1 cellular context compared by ENCODE assay signal in genomic region chr1:48082271-48082925, GRCh38.
TF ChIP-seq lines count a peak whose summit lies in the region.

No MANE protein-coding gene starts in this region.

TF ChIP-seq in HEK293, 187 proteins besides CTCF, POLR2A, EP300 and RAD21 (continued from another document and continues in another):
- TF ChIP-seq, protein P1, sequence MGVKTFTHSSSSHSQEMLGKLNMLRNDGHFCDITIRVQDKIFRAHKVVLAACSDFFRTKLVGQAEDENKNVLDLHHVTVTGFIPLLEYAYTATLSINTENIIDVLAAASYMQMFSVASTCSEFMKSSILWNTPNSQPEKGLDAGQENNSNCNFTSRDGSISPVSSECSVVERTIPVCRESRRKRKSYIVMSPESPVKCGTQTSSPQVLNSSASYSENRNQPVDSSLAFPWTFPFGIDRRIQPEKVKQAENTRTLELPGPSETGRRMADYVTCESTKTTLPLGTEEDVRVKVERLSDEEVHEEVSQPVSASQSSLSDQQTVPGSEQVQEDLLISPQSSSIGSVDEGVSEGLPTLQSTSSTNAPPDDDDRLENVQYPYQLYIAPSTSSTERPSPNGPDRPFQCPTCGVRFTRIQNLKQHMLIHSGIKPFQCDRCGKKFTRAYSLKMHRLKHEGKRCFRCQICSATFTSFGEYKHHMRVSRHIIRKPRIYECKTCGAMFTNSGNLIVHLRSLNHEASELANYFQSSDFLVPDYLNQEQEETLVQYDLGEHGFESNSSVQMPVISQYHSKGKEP (tag by site-specific recombination; IDR thresholded peaks at IDR 0.05): 0 out of 2 replicates have a peak, but pooled peaks have one; percentile 59
- TF ChIP-seq ZNF184 (tag by site-specific recombination; IDR thresholded peaks at IDR 0.05) (no peak), ZEB2 (tag by site-specific recombination; IDR thresholded peaks at IDR 0.05) (peak; percentile 79), ZNF791 (tag by site-specific recombination; IDR thresholded peaks at IDR 0.05) (no peak), ZNF175 (tag by site-specific recombination; IDR thresholded peaks at IDR 0.05) (no peak), ZNF571 (tag by site-specific recombination; IDR thresholded peaks at IDR 0.05) (no peak), ZNF600 (tag by site-specific recombination; IDR thresholded peaks at IDR 0.05) (peak; percentile 74), FEZF1 (tag by site-specific recombination; IDR thresholded peaks at IDR 0.05) (peak; percentile 77; the same call in 1 of the 2 replicates), HOXA7 (CRISPR knock-in tag; IDR thresholded peaks at IDR 0.05; ENCODE audit: borderline replicate concordance) (no peak), PRDM4 (tag by site-specific recombination; IDR thresholded peaks at IDR 0.05) (peak; percentile 12), ZNF302 (tag by site-specific recombination; IDR thresholded peaks at IDR 0.05; ENCODE audit: low read depth) (no peak), ZNF433 (tag by site-specific recombination; IDR thresholded peaks at IDR 0.05; ENCODE audit: low read depth) (no peak), ZSCAN23 (tag by site-specific recombination; IDR thresholded peaks at IDR 0.05) (no peak), ZNF391 (tag by site-specific recombination; IDR thresholded peaks at IDR 0.05; ENCODE audit: borderline replicate concordance, low read depth) (no peak), ZNF561 (tag by site-specific recombination; IDR thresholded peaks at IDR 0.05; ENCODE audit: borderline replicate concordance) (no peak), ZNF555 (tag by site-specific recombination; conservative IDR thresholded peaks at IDR 0.05) (no peak), OVOL3 (tag by site-specific recombination; IDR thresholded peaks at IDR 0.05) (0 out of 2 replicates have a peak, but pooled peaks have one; percentile 25), ZNF2 (tag by site-specific recombination; IDR thresholded peaks at IDR 0.05) (no peak), ZNF280C (tag by site-specific recombination; IDR thresholded peaks at IDR 0.05) (no peak), ZNF324 (tag by site-specific recombination; IDR thresholded peaks at IDR 0.05) (no peak), SETDB1 (IDR thresholded peaks at IDR 0.05; ENCODE audit: insufficient read length, low read length) (no peak), EGR2 (tag by site-specific recombination; IDR thresholded peaks at IDR 0.05; ENCODE audit: low read depth) (no peak), ZBTB20 (tag by site-specific recombination; IDR thresholded peaks at IDR 0.05) (no peak), ZFP3 (tag by site-specific recombination; IDR thresholded peaks at IDR 0.05; ENCODE audit: low read depth) (no peak), ZNF792 (tag by site-specific recombination; IDR thresholded peaks at IDR 0.05) (no peak), ZNF560 (tag by site-specific recombination; IDR thresholded peaks at IDR 0.05; ENCODE audit: borderline replicate concordance) (no peak), ZNF292 (tag by site-specific recombination; IDR thresholded peaks at IDR 0.05; ENCODE audit: borderline replicate concordance, low read depth) (no peak), ZNF514 (tag by site-specific recombination; IDR thresholded peaks at IDR 0.05) (no peak), ZNF202 (tag by site-specific recombination; IDR thresholded peaks at IDR 0.05; ENCODE audit: borderline replicate concordance) (no peak), KLF8 (tag by site-specific recombination; IDR thresholded peaks at IDR 0.05) (no peak), INSM2 (tag by site-specific recombination; IDR thresholded peaks at IDR 0.05) (no peak), PATZ1 (tag by site-specific recombination; IDR thresholded peaks at IDR 0.05) (no peak), ZNF529 (tag by site-specific recombination; IDR thresholded peaks at IDR 0.05; ENCODE audit: insufficient replicate concordance) (no peak), ZNF843 (tag by site-specific recombination; IDR thresholded peaks at IDR 0.05) (peak; percentile 75), RBAK (tag by site-specific recombination; IDR thresholded peaks at IDR 0.05) (no peak), SCRT2 (tag by site-specific recombination; IDR thresholded peaks at IDR 0.05) (no peak), ZNF112 (tag by site-specific recombination; IDR thresholded peaks at IDR 0.05) (no peak), YY1 (tag by site-specific recombination; IDR thresholded peaks at IDR 0.05) (no peak), YY2 (tag by site-specific recombination; IDR thresholded peaks at IDR 0.05) (no peak), ZBTB17 (tag by site-specific recombination; IDR thresholded peaks at IDR 0.05) (peak; percentile 64), ZBTB1 (tag by site-specific recombination; IDR thresholded peaks at IDR 0.05) (no peak)
- TF ChIP-seq, protein P2, sequence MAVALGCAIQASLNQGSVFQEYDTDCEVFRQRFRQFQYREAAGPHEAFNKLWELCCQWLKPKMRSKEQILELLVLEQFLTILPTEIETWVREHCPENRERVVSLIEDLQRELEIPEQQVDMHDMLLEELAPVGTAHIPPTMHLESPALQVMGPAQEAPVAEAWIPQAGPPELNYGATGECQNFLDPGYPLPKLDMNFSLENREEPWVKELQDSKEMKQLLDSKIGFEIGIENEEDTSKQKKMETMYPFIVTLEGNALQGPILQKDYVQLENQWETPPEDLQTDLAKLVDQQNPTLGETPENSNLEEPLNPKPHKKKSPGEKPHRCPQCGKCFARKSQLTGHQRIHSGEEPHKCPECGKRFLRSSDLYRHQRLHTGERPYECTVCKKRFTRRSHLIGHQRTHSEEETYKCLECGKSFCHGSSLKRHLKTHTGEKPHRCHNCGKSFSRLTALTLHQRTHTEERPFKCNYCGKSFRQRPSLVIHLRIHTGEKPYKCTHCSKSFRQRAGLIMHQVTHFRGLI (tag by site-specific recombination; IDR thresholded peaks at IDR 0.05): no peak
- TF ChIP-seq, protein P3, sequence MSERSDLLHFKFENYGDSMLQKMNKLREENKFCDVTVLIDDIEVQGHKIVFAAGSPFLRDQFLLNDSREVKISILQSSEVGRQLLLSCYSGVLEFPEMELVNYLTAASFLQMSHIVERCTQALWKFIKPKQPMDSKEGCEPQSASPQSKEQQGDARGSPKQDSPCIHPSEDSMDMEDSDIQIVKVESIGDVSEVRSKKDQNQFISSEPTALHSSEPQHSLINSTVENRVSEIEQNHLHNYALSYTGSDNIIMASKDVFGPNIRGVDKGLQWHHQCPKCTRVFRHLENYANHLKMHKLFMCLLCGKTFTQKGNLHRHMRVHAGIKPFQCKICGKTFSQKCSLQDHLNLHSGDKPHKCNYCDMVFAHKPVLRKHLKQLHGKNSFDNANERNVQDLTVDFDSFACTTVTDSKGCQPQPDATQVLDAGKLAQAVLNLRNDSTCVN (tag by site-specific recombination; optimal IDR thresholded peaks at IDR 0.05): no peak
- TF ChIP-seq, protein P4, sequence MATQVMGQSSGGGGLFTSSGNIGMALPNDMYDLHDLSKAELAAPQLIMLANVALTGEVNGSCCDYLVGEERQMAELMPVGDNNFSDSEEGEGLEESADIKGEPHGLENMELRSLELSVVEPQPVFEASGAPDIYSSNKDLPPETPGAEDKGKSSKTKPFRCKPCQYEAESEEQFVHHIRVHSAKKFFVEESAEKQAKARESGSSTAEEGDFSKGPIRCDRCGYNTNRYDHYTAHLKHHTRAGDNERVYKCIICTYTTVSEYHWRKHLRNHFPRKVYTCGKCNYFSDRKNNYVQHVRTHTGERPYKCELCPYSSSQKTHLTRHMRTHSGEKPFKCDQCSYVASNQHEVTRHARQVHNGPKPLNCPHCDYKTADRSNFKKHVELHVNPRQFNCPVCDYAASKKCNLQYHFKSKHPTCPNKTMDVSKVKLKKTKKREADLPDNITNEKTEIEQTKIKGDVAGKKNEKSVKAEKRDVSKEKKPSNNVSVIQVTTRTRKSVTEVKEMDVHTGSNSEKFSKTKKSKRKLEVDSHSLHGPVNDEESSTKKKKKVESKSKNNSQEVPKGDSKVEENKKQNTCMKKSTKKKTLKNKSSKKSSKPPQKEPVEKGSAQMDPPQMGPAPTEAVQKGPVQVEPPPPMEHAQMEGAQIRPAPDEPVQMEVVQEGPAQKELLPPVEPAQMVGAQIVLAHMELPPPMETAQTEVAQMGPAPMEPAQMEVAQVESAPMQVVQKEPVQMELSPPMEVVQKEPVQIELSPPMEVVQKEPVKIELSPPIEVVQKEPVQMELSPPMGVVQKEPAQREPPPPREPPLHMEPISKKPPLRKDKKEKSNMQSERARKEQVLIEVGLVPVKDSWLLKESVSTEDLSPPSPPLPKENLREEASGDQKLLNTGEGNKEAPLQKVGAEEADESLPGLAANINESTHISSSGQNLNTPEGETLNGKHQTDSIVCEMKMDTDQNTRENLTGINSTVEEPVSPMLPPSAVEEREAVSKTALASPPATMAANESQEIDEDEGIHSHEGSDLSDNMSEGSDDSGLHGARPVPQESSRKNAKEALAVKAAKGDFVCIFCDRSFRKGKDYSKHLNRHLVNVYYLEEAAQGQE (tag by site-specific recombination; IDR thresholded peaks at IDR 0.05): no peak
- TF ChIP-seq, protein P5, sequence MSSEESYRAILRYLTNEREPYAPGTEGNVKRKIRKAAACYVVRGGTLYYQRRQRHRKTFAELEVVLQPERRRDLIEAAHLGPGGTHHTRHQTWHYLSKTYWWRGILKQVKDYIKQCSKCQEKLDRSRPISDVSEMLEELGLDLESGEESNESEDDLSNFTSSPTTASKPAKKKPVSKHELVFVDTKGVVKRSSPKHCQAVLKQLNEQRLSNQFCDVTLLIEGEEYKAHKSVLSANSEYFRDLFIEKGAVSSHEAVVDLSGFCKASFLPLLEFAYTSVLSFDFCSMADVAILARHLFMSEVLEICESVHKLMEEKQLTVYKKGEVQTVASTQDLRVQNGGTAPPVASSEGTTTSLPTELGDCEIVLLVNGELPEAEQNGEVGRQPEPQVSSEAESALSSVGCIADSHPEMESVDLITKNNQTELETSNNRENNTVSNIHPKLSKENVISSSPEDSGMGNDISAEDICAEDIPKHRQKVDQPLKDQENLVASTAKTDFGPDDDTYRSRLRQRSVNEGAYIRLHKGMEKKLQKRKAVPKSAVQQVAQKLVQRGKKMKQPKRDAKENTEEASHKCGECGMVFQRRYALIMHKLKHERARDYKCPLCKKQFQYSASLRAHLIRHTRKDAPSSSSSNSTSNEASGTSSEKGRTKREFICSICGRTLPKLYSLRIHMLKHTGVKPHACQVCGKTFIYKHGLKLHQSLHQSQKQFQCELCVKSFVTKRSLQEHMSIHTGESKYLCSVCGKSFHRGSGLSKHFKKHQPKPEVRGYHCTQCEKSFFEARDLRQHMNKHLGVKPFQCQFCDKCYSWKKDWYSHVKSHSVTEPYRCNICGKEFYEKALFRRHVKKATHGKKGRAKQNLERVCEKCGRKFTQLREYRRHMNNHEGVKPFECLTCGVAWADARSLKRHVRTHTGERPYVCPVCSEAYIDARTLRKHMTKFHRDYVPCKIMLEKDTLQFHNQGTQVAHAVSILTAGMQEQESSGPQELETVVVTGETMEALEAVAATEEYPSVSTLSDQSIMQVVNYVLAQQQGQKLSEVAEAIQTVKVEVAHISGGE (tag by site-specific recombination; conservative IDR thresholded peaks at IDR 0.05; ENCODE audit: low read depth): no peak; the same call in 1 of the 2 replicates
